Comparison of ENCODE assay signal across 9 cellular contexts in the genomic region with DNA sequence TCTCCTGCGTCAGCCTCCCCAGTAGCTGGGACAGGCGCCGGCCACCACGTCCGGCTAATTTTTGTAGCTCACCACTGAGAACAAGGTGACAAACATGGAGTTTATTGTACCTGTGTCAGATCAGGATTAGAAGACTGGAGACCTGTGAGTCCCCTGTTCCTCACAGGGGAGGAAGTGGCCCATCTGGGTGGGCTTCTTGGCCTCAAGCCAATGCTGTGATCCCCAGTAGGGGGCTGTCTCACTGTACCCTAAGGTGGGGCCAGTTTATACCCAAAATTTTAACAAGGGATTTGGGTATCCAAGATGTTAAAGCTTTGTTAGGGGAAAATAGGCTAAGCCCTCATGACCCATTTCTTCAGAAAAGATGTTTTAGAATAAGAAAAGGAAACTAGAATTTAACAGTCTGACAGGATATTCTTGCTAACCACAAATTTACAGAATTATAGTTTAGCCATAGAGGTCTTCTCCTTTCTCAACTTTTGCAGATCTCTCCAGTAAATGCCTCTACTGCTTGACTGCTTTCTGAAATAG. TPM values are rescaled to one million over a fixed set of nuclear protein-coding genes. Genes with fewer than 3 reads are reported as not detected.
DNase-seq lines count a peak whose midpoint lies in the region; ATAC-seq and TF ChIP-seq lines count a peak whose summit lies in the region.
"Had no signal": no experiment of that assay in that cellular context is flagged by ENCODE, and none has a peak within 500 bp of the region (broad histone marks: within the 10 kb centered on the region; RNA-seq: fewer than 3 reads in every experiment).

No MANE protein-coding gene starts in this region.

- dilution Hi-C loops in mammary epithelial cell (cut with HindIII; ENCODE audit: low sequenced_read_pairs), result no loop called here

- peak overlapping the region; percentile 6 to 22 for H3K27ac ChIP-seq in breast epithelium
- H3K27ac ChIP-seq in mammary epithelial cell (ENCODE audit: insufficient read depth, low read depth, low read length), result no peak overlapping the region
- H3K27ac ChIP-seq in PC-3 (ENCODE audit: low read length), result no peak overlapping the region

- H3F3A ChIP-seq in PC-3 (ENCODE audit: low read length, unreplicated experiment), result no peaks in the 10 kb centered on the region

- 100% methylated on average over 3 of the region's 5 CpGs for WGBS in mammary epithelial cell (ENCODE audit: low coverage, missing lambda C conversion rate)

- H4K20me1 ChIP-seq in mammary epithelial cell (ENCODE audit: insufficient read depth, low read length) (no peaks in the 10 kb centered on the region), PC-3 (ENCODE audit: low read length) (no peaks in the 10 kb centered on the region)

- H3K4me1 Mint-ChIP-seq in activated CD8-positive, alpha-beta T cell treated with anti-CD3 and anti-CD28 coated beads for 36 hours (ENCODE audit: low read depth), result peaks cover 59% of the 10 kb centered on the region

- in situ Hi-C loops in mammary epithelial cell (cut with MboI; ENCODE audit: low sequenced_read_pairs in 2 of 2), result no loop called here

- CTCF ChIA-PET in mammary epithelial cell (lab: Charles Lee; ENCODE audit: low non-redundant PET) (no interaction called here), PC-3 (lab: Charles Lee) (no interaction called here)
- CTCF ChIA-PET in activated CD8-positive, alpha-beta T cell treated with anti-CD3 and anti-CD28 coated beads for 36 hours (lab: Charles Lee), result interaction anchor here (1.1 to 2.7 kb wide), 9 partner anchors 9 to 34 kb away, joined by 3 to 15 read pairs (median 7); no protein-coding TSS in a partner anchor

- H3K27ac Mint-ChIP-seq in activated CD8-positive, alpha-beta T cell treated with anti-CD3 and anti-CD28 coated beads for 36 hours, result peak overlapping the region; percentile 95

- no peak overlapping the region for H3K4me3 ChIP-seq in breast epithelium
- no peak overlapping the region for H3K4me3 ChIP-seq in mammary epithelial cell (replicated peaks in 1 of 3; ENCODE audit: insufficient read depth in 1 of 3, low read depth in 2 of 3, low read length in 3 of 3)
- no peak overlapping the region for H3K4me3 ChIP-seq in PC-3 (ENCODE audit: low read length)

- intact Hi-C loops in breast epithelium (cut with DNase I; ENCODE audit: low total_unique reads), result no loop called here
- intact Hi-C loops in mammary epithelial cell (cut with micrococcal nuclease), result no loop called here
- intact Hi-C loops in activated CD8-positive, alpha-beta T cell treated with anti-CD3 and anti-CD28 coated beads for 36 hours (cut with micrococcal nuclease), result no loop called here
- intact Hi-C loops in PC-3 (cut with micrococcal nuclease), result no loop called here

- no peaks in the 10 kb centered on the region for H3K9me3 ChIP-seq in breast epithelium
- H3K9me3 ChIP-seq in mammary epithelial cell (replicated peaks; ENCODE audit: insufficient read depth, low read length), result no peaks in the 10 kb centered on the region
- no peaks in the 10 kb centered on the region for H3K9me3 ChIP-seq in PC-3 (ENCODE audit: low read length)

- H3K36me3 Mint-ChIP-seq in activated CD8-positive, alpha-beta T cell treated with anti-CD3 and anti-CD28 coated beads for 36 hours (ENCODE audit: low read depth), result no peaks in the 10 kb centered on the region

- no peaks in the 10 kb centered on the region for H3K27me3 Mint-ChIP-seq in activated CD8-positive, alpha-beta T cell treated with anti-CD3 and anti-CD28 coated beads for 36 hours

- H3K9me2 ChIP-seq in PC-3 (replicated peaks; ENCODE audit: low read length), result no peaks in the 10 kb centered on the region

- H3K36me3 ChIP-seq in breast epithelium (no peaks in the 10 kb centered on the region), mammary epithelial cell (ENCODE audit: insufficient read depth, low read length) (no peaks in the 10 kb centered on the region), PC-3 (ENCODE audit: low read depth, low read length) (no peaks in the 10 kb centered on the region)

- H3K4me2 ChIP-seq in mammary epithelial cell (ENCODE audit: insufficient read depth, low read depth, low read length) (no peak overlapping the region), PC-3 (ENCODE audit: low read length) (no peak overlapping the region)

- H3K9ac ChIP-seq in mammary epithelial cell (ENCODE audit: insufficient read depth, low read length) (no peak overlapping the region), PC-3 (ENCODE audit: low read length) (no peak overlapping the region)

- H2AFZ ChIP-seq in mammary epithelial cell (ENCODE audit: low read depth, low read length) (no peak overlapping the region), PC-3 (ENCODE audit: low read length) (no peak overlapping the region)

- TF ChIP-seq POLR2A in breast epithelium (IDR thresholded peaks at IDR 0.05), result no peak

- ATAC-seq in activated CD8-positive, alpha-beta T cell treated with anti-CD3 and anti-CD28 coated beads for 36 hours, result peak; percentile 61
- ATAC-seq in PC-3 (no peak), HG03521 (IDR thresholded peaks at IDR 0.05; ENCODE audit: unreplicated experiment) (no peak)

- DNase-seq in breast epithelium (ENCODE audit: low spot score in 2 of 2) (no peak), mammary epithelial cell (no peak), medulla oblongata (ENCODE audit: extremely low spot score) (peak; percentile 5), PC-3 (no peak), AG08396 (ENCODE audit: low spot score) (no peak), UCSD-AML1 (lab: John Stamatoyannopoulos, UW; ENCODE audit: unreplicated experiment) (no peak)
- peak; percentile 63 for DNase-seq in activated CD8-positive, alpha-beta T cell treated with anti-CD3 and anti-CD28 coated beads for 36 hours

- POLR2A ChIA-PET in activated CD8-positive, alpha-beta T cell treated with anti-CD3 and anti-CD28 coated beads for 36 hours (lab: Charles Lee), result interaction anchor here (0.7 to 11.0 kb wide), 14 partner anchors 9 to 191 kb away, joined by 3 to 217 read pairs (median 6); partner anchors contain the start of genes C2orf42 and PCBP1
- POLR2A ChIA-PET in PC-3 (lab: Charles Lee; ENCODE audit: unreplicated experiment), result no interaction called here

- no peaks in the 10 kb centered on the region for H3K9me3 Mint-ChIP-seq in activated CD8-positive, alpha-beta T cell treated with anti-CD3 and anti-CD28 coated beads for 36 hours
- H3K9me3 Mint-ChIP-seq: neural crest cell had no signal

- no peaks in the 10 kb centered on the region for H3K79me2 ChIP-seq in mammary epithelial cell (ENCODE audit: insufficient read depth, low read length)
- H3K79me2 ChIP-seq in PC-3 (ENCODE audit: low read length), result no peaks in the 10 kb centered on the region

- BruUV-seq in mammary epithelial cell (replicated peaks; lab: Mats Ljungman, UMichigan), result no TSS peak
- no TSS peak for BruUV-seq in PC-3 (replicated peaks; lab: Mats Ljungman, UMichigan)

- peaks cover 0 to 3% of the 10 kb centered on the region in 2 donors for H3K4me1 ChIP-seq in breast epithelium
- peaks cover 9% of the 10 kb centered on the region for H3K4me1 ChIP-seq in mammary epithelial cell (ENCODE audit: insufficient read depth, low read length)
- peaks cover 6% of the 10 kb centered on the region for H3K4me1 ChIP-seq in PC-3 (ENCODE audit: insufficient read depth, low read length)

- peak overlapping the region; percentile 77 for H3K4me3 Mint-ChIP-seq in activated CD8-positive, alpha-beta T cell treated with anti-CD3 and anti-CD28 coated beads for 36 hours
- H3K4me3 Mint-ChIP-seq: neural crest cell had no signal

- no peak for TF ChIP-seq CTCF in breast epithelium (IDR thresholded peaks at IDR 0.05)
- no peak for TF ChIP-seq CTCF in mammary epithelial cell (conservative IDR thresholded peaks at IDR 0.05 in 1 of 2, IDR thresholded peaks at IDR 0.05 in 1 of 2; ENCODE audit: extremely low read depth in 1 of 2, insufficient read depth in 1 of 2, low read depth in 1 of 2, low read length in 2 of 2)
- no peak for TF ChIP-seq CTCF in activated CD8-positive, alpha-beta T cell treated with anti-CD3 and anti-CD28 coated beads for 36 hours (IDR thresholded peaks at IDR 0.05)
- TF ChIP-seq CTCF in PC-3 (conservative IDR thresholded peaks at IDR 0.05; ENCODE audit: low read depth, low read length), result no peak

- no peaks in the 10 kb centered on the region for H3K27me3 ChIP-seq in breast epithelium
- no peaks in the 10 kb centered on the region for H3K27me3 ChIP-seq in mammary epithelial cell (ENCODE audit: insufficient read depth, low read length)
- no peaks in the 10 kb centered on the region for H3K27me3 ChIP-seq in PC-3 (ENCODE audit: low read length)

RNA-seq across cellular contexts. Expression of gene PCBP1, which starts 16.3 kb away (rescaled TPM):
- total RNA-seq in breast epithelium, result 100 to 1,000 TPM; 121 to 210 (median 145) TPM
- 100 to 1,000 TPM in 1 of 2 donors, 10 to 100 TPM in 1; 47.2 to 258 TPM for total RNA-seq in mammary epithelial cell
- 128 TPM for polyA plus RNA-seq in mammary epithelial cell
- 119 TPM for polyA minus RNA-seq in mammary epithelial cell
- total RNA-seq in activated CD8-positive, alpha-beta T cell treated with anti-CD3 and anti-CD28 coated beads for 36 hours, result 100 to 1,000 TPM; 470 to 489 TPM
- total RNA-seq in PC-3 (2014; rRNA removed), result 39.2 and 59.7 TPM in 2 replicates

Comparison
In these comparisons a context has a peak if more than half of its experiments do, and no peak if none do; other contexts are left out.
1. H3K27ac ChIP-seq: peak in breast epithelium (2 of 2); none in mammary epithelial cell (single experiment) and PC-3 (single experiment).
2. DNase-seq: peak in activated CD8-positive, alpha-beta T cell treated with anti-CD3 and anti-CD28 coated beads for 36 hours (single experiment) and medulla oblongata (single experiment); none in breast epithelium (0 of 2), mammary epithelial cell (single experiment), PC-3 (single experiment), AG08396 (single experiment) and UCSD-AML1 (single experiment).